1 cellular context compared by ENCODE assay signal in the genomic region with DNA sequence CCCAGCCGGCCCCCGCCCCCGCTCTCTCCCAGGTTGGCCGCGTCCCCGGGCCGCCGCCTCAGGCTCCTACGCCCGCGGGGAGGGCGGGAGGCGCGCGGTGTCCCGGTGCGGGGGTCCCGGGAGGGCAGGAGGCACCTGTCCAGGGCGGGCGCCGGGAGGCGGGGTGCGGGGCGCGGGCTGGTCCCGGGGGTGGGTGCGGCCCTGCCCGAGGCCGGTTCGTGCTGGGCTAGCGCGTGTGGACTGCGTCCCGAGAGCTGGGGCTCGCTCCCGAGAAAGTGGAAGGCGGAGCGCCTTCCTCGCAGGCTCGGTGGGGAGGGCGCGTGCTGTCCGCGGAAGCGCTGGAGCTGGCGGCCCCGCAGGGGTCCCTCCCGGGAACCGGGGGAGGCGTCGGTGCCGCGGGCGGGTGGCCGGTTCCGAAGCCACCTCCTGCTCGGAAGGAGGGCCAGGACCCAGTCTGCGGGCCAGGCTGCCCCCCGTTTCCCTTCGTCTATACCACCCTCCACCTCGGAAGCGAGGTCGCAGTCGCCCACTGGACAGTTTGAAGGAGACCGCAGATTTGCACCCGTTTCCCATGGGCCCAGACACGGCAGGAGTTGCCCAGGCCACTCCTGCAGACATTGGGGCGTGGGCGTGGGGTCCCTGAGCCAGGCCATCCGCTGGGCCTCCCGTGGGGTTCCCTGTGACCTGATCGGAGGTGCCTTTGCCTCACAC.
TF ChIP-seq lines count a peak whose summit lies in the region.

No MANE protein-coding gene starts in this region.

TF ChIP-seq in HEK293, 187 proteins besides CTCF, POLR2A, EP300 and RAD21 (continued from another document):
- TF ChIP-seq, protein P1, sequence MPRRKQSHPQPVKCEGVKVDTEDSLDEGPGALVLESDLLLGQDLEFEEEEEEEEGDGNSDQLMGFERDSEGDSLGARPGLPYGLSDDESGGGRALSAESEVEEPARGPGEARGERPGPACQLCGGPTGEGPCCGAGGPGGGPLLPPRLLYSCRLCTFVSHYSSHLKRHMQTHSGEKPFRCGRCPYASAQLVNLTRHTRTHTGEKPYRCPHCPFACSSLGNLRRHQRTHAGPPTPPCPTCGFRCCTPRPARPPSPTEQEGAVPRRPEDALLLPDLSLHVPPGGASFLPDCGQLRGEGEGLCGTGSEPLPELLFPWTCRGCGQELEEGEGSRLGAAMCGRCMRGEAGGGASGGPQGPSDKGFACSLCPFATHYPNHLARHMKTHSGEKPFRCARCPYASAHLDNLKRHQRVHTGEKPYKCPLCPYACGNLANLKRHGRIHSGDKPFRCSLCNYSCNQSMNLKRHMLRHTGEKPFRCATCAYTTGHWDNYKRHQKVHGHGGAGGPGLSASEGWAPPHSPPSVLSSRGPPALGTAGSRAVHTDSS (tag by site-specific recombination; IDR thresholded peaks at IDR 0.05): no peak
- TF ChIP-seq, protein P2, sequence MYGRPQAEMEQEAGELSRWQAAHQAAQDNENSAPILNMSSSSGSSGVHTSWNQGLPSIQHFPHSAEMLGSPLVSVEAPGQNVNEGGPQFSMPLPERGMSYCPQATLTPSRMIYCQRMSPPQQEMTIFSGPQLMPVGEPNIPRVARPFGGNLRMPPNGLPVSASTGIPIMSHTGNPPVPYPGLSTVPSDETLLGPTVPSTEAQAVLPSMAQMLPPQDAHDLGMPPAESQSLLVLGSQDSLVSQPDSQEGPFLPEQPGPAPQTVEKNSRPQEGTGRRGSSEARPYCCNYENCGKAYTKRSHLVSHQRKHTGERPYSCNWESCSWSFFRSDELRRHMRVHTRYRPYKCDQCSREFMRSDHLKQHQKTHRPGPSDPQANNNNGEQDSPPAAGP (tag by site-specific recombination; IDR thresholded peaks at IDR 0.05): 0 out of 2 replicates have a peak, but pooled peaks have one; percentile 29
- TF ChIP-seq ZNF707 (tag by site-specific recombination; IDR thresholded peaks at IDR 0.05) (no peak), RBAK (tag by site-specific recombination; IDR thresholded peaks at IDR 0.05) (no peak), ZNF274 (IDR thresholded peaks at IDR 0.05; ENCODE audit: low read length) (no peak), ZNF274 (tag by site-specific recombination; IDR thresholded peaks at IDR 0.05; ENCODE audit: borderline replicate concordance) (no peak), ZNF514 (tag by site-specific recombination; IDR thresholded peaks at IDR 0.05) (no peak)
- TF ChIP-seq, protein P3, sequence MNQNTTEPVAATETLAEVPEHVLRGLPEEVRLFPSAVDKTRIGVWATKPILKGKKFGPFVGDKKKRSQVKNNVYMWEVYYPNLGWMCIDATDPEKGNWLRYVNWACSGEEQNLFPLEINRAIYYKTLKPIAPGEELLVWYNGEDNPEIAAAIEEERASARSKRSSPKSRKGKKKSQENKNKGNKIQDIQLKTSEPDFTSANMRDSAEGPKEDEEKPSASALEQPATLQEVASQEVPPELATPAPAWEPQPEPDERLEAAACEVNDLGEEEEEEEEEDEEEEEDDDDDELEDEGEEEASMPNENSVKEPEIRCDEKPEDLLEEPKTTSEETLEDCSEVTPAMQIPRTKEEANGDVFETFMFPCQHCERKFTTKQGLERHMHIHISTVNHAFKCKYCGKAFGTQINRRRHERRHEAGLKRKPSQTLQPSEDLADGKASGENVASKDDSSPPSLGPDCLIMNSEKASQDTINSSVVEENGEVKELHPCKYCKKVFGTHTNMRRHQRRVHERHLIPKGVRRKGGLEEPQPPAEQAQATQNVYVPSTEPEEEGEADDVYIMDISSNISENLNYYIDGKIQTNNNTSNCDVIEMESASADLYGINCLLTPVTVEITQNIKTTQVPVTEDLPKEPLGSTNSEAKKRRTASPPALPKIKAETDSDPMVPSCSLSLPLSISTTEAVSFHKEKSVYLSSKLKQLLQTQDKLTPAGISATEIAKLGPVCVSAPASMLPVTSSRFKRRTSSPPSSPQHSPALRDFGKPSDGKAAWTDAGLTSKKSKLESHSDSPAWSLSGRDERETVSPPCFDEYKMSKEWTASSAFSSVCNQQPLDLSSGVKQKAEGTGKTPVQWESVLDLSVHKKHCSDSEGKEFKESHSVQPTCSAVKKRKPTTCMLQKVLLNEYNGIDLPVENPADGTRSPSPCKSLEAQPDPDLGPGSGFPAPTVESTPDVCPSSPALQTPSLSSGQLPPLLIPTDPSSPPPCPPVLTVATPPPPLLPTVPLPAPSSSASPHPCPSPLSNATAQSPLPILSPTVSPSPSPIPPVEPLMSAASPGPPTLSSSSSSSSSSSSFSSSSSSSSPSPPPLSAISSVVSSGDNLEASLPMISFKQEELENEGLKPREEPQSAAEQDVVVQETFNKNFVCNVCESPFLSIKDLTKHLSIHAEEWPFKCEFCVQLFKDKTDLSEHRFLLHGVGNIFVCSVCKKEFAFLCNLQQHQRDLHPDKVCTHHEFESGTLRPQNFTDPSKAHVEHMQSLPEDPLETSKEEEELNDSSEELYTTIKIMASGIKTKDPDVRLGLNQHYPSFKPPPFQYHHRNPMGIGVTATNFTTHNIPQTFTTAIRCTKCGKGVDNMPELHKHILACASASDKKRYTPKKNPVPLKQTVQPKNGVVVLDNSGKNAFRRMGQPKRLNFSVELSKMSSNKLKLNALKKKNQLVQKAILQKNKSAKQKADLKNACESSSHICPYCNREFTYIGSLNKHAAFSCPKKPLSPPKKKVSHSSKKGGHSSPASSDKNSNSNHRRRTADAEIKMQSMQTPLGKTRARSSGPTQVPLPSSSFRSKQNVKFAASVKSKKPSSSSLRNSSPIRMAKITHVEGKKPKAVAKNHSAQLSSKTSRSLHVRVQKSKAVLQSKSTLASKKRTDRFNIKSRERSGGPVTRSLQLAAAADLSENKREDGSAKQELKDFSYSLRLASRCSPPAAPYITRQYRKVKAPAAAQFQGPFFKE (tag by site-specific recombination; IDR thresholded peaks at IDR 0.05; ENCODE audit: borderline replicate concordance): no peak
